Comparison of ENCODE assay signal across 8 cellular contexts in genomic region chr15:67839358-67839928, GRCh38. TPM values are rescaled to one million over a fixed set of nuclear protein-coding genes. Genes with fewer than 3 reads are reported as not detected.
DNase-seq lines count a peak whose midpoint lies in the region; ATAC-seq, FAIRE-seq and TF ChIP-seq lines count a peak whose summit lies in the region.

No MANE protein-coding gene starts in this region.

- DNase-seq in DMS53 treated with DMSO at 0.1 percent for 48 hours (lab: John Stamatoyannopoulos, UW; ENCODE audit: unreplicated experiment): peak; percentile 63
- DNase-seq in NCI-H1694 (lab: John Stamatoyannopoulos, UW): peak; percentile 28
- DNase-seq in fibroblast of lung (ENCODE audit: low read depth in 2 of 2): peak; percentile 32 to 63
- DNase-seq in RCC 7860 (ENCODE audit: low spot score): no peak

- H3K4me1 ChIP-seq in fibroblast of lung (ENCODE audit: control insufficient read depth, extremely low read depth, insufficient read depth, low read length): peaks cover 11% of the 10 kb centered on the region

- peak; percentile 8 for ATAC-seq in GM21619 (IDR thresholded peaks at IDR 0.05; ENCODE audit: unreplicated experiment)
- no peak for ATAC-seq in HG03108 (IDR thresholded peaks at IDR 0.05; ENCODE audit: unreplicated experiment)

- peak overlapping the region; percentile 80 for H3K4me2 ChIP-seq in fibroblast of lung (ENCODE audit: extremely low read depth, insufficient read depth, low read length)

- H3K4me1 Mint-ChIP-seq in nephron: peaks cover 59% of the 10 kb centered on the region

- H3K9ac ChIP-seq in fibroblast of lung (ENCODE audit: insufficient read depth, low read length): no peak overlapping the region

- peak overlapping the region; percentile 91 to 97 (median 92) for H3K4me3 Mint-ChIP-seq in nephron

- H3K27me3 ChIP-seq in fibroblast of lung (ENCODE audit: control insufficient read depth, insufficient read depth, low read length): peaks cover 26% of the 10 kb centered on the region

- peak overlapping the region; percentile 66 for H2AFZ ChIP-seq in fibroblast of lung (ENCODE audit: low read length)

- TF ChIP-seq CTCF in WI38 (IDR thresholded peaks at IDR 0.05; ENCODE audit: low read depth, low read length) (no peak), fibroblast of lung (conservative IDR thresholded peaks at IDR 0.05 in 1 of 2, IDR thresholded peaks at IDR 0.05 in 1 of 2; ENCODE audit: low read depth in 1 of 2, low read length in 2 of 2) (no peak), nephron (IDR thresholded peaks at IDR 0.05; ENCODE audit: unreplicated experiment in 3 of 3) (no peak)

- peak overlapping the region; percentile 87 for H3K4me3 ChIP-seq in WI38 (ENCODE audit: low read depth, low read length)
- peak overlapping the region; percentile 31 to 93 (median 64) for H3K4me3 ChIP-seq in fibroblast of lung (replicated peaks in 1 of 4; ENCODE audit: control extremely low read depth in 1 of 4, insufficient read depth in 1 of 4, low read depth in 3 of 4, low read length in 4 of 4)

- no peaks in the 10 kb centered on the region for H4K20me1 ChIP-seq in fibroblast of lung (ENCODE audit: control insufficient read depth, extremely low read depth, insufficient read depth, low read length)

- H3K9me3 ChIP-seq in fibroblast of lung (ENCODE audit: control insufficient read depth, insufficient read depth, low read depth, low read length): no peaks in the 10 kb centered on the region

- H3K27ac ChIP-seq in fibroblast of lung (ENCODE audit: insufficient read depth, low read length): peak overlapping the region; percentile 79

- no peaks in the 10 kb centered on the region for H3K36me3 ChIP-seq in fibroblast of lung (ENCODE audit: control insufficient read depth, insufficient read depth, low read length)

- H3K36me3 Mint-ChIP-seq in nephron (ENCODE audit: low read depth): no peaks in the 10 kb centered on the region

- H3K79me2 ChIP-seq in fibroblast of lung (ENCODE audit: control insufficient read depth, insufficient read depth, low read length): no peaks in the 10 kb centered on the region

- FAIRE-seq in RCC 7860 (lab: Jason Lieb, UNC): no peak

- no peaks in the 10 kb centered on the region for H3K9me3 Mint-ChIP-seq in nephron

- H3K27me3 Mint-ChIP-seq in nephron (ENCODE audit: low read depth): peaks cover 49% of the 10 kb centered on the region

- peak overlapping the region; percentile 95 to 97 (median 95) for H3K27ac Mint-ChIP-seq in nephron

RNA-seq across cellular contexts. Expression of gene RNU6-1, which starts 0.4 kb away (rescaled TPM):
- total RNA-seq in fibroblast of lung: not detected in 2 replicates
- not detected in 2 replicates for polyA plus RNA-seq in fibroblast of lung
- polyA plus RNA-seq in fibroblast of lung (2012): not detected in 2 replicates
- polyA minus RNA-seq in fibroblast of lung (ENCODE audit: low replicate concordance): not detected in 2 replicates

RNA-seq across cellular contexts. Expression of gene SKOR1, which starts 14.1 kb away (rescaled TPM):
- under 0.01 and 0.17 TPM in 2 replicates for total RNA-seq in fibroblast of lung
- 0.01 and 0.02 TPM in 2 replicates for polyA plus RNA-seq in fibroblast of lung
- polyA plus RNA-seq in fibroblast of lung (2012): 0.03 and 0.05 TPM in 2 replicates
- 0.96 TPM in 1 of 2 replicates, not detected in the other for polyA minus RNA-seq in fibroblast of lung (ENCODE audit: low replicate concordance)
